9 cellular contexts compared by ENCODE assay signal in the genomic region with DNA sequence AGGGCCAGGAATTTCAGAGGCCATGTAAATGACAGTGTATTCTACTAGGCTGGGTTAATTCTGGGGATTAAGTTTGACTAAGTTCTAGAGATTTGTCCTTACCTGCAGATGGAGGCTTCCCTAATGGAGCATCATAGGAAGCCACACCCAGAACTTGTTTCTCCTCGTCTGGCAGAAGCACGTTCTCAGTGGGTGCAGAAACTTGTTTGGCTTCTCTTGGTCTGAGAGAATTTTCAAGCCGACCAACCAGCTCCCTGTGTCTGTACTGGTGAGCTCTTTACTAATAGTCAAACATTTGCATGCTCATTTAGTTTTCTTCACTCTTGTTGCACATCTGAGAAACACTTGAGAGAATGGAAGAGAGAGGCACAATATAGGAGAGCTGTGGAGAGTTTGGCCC. TPM values are rescaled to one million over a fixed set of nuclear protein-coding genes. Genes with fewer than 3 reads are reported as not detected.
DNase-seq lines count a peak whose midpoint lies in the region; ATAC-seq and TF ChIP-seq lines count a peak whose summit lies in the region.
"Had no signal": no experiment of that assay in that cellular context is flagged by ENCODE, and none has a peak within 500 bp of the region (broad histone marks: within the 10 kb centered on the region; RNA-seq: fewer than 3 reads in every experiment).

No MANE protein-coding gene starts in this region.

- H4K20me1 ChIP-seq in DOHH2 (ENCODE audit: control insufficient read depth, insufficient read depth, low read depth, low read length) = no peaks in the 10 kb centered on the region
- H4K20me1 ChIP-seq in PC-9 (ENCODE audit: insufficient read depth) = no peaks in the 10 kb centered on the region

- intact Hi-C loops in natural killer cell (cut with micrococcal nuclease) (no loop called here), PC-9 (cut with micrococcal nuclease; ENCODE audit: unreplicated experiment) (loop anchor here (2.0 kb wide), 2 partner anchors 21 to 73 kb away; partner anchors contain the start of gene COMMD8)

- H3K9me3 Mint-ChIP-seq in activated naive CD8-positive, alpha-beta T cell treated with anti-CD3 and anti-CD28 coated beads, Interleukin-2, amount 10 ng/mL, durations not matched to agents 7 days and 5 days = no peaks in the 10 kb centered on the region
- H3K9me3 Mint-ChIP-seq in natural killer cell = no peaks in the 10 kb centered on the region

- no peak overlapping the region for H2AFZ ChIP-seq in PC-9

- ATAC-seq in HG02588 (IDR thresholded peaks at IDR 0.05; ENCODE audit: unreplicated experiment) (peak; percentile 24), natural killer cell (no peak), HG03520 (IDR thresholded peaks at IDR 0.05; ENCODE audit: unreplicated experiment) (no peak)
- ATAC-seq in activated naive CD8-positive, alpha-beta T cell treated with anti-CD3 and anti-CD28 coated beads, Interleukin-2, amount 10 ng/mL, durations not matched to agents 7 days and 5 days (ENCODE audit: low read depth) = no peak

- H3K79me2 ChIP-seq in DOHH2 (ENCODE audit: control insufficient read depth, low read length) = peaks cover 39% of the 10 kb centered on the region
- H3K79me2 ChIP-seq in PC-9 (ENCODE audit: low read depth) = peaks cover 10% of the 10 kb centered on the region; the same call in 1 of the 2 replicates

- TF ChIP-seq CTCF in DOHH2 (IDR thresholded peaks at IDR 0.05; ENCODE audit: low read depth, low read length, poor library complexity, severe bottlenecking) = no peak
- TF ChIP-seq CTCF in natural killer cell (IDR thresholded peaks at IDR 0.05) = no peak
- TF ChIP-seq CTCF in PC-9 (conservative IDR thresholded peaks at IDR 0.05) = no peak

- H3K4me1 Mint-ChIP-seq in activated naive CD8-positive, alpha-beta T cell treated with anti-CD3 and anti-CD28 coated beads, Interleukin-2, amount 10 ng/mL, durations not matched to agents 7 days and 5 days = peaks cover 17% of the 10 kb centered on the region
- peaks cover 30 to 31% of the 10 kb centered on the region in 2 donors for H3K4me1 Mint-ChIP-seq in natural killer cell

- no peaks in the 10 kb centered on the region for H3K9me3 ChIP-seq in DOHH2 (ENCODE audit: control insufficient read depth, insufficient read depth, low read length)
- no peaks in the 10 kb centered on the region for H3K9me3 ChIP-seq in PC-9 (ENCODE audit: insufficient read depth, low read depth)

- H3K9me2 ChIP-seq in DOHH2 (replicated peaks; ENCODE audit: control insufficient read depth, low read length) (no peaks in the 10 kb centered on the region), PC-9 (ENCODE audit: insufficient read depth) (no peaks in the 10 kb centered on the region)

- peaks cover 2% of the 10 kb centered on the region for H3K27me3 Mint-ChIP-seq in activated naive CD8-positive, alpha-beta T cell treated with anti-CD3 and anti-CD28 coated beads, Interleukin-2, amount 10 ng/mL, durations not matched to agents 7 days and 5 days
- H3K27me3 Mint-ChIP-seq in natural killer cell (ENCODE audit: low read depth in 2 of 2) = no peaks in the 10 kb centered on the region

- H3F3A ChIP-seq in DOHH2 (ENCODE audit: control insufficient read depth, insufficient read depth) = peaks cover 19% of the 10 kb centered on the region
- H3F3A ChIP-seq in PC-9 (ENCODE audit: insufficient read depth, low read depth) = peaks cover 9% of the 10 kb centered on the region; the same call in 1 of the 2 replicates

- POLR2A ChIA-PET in activated naive CD8-positive, alpha-beta T cell treated with anti-CD3 and anti-CD28 coated beads, Interleukin-2, amount 10 ng/mL, durations not matched to agents 7 days and 5 days (lab: Charles Lee) = interaction anchor here (2.8 kb wide), 1 partner anchor 21 kb away, joined by 25 read pairs; the partner anchor contains the start of gene COMMD8
- POLR2A ChIA-PET in PC-9 (lab: Charles Lee; ENCODE audit: unreplicated experiment) = interaction anchor here (0.6 kb wide), 1 partner anchor 72 kb away, joined by 23 read pairs; no protein-coding TSS in a partner anchor

- BruUV-seq in PC-9 (replicated peaks; lab: Mats Ljungman, UMichigan) = no TSS peak

- H3K4me3 Mint-ChIP-seq in activated naive CD8-positive, alpha-beta T cell treated with anti-CD3 and anti-CD28 coated beads, Interleukin-2, amount 10 ng/mL, durations not matched to agents 7 days and 5 days = peak overlapping the region; percentile 99
- peak overlapping the region; percentile 96 for H3K4me3 Mint-ChIP-seq in natural killer cell

- H3K36me3 ChIP-seq in DOHH2 (ENCODE audit: control insufficient read depth, low read length) (peaks cover 7% of the 10 kb centered on the region; the same call in 1 of the 2 replicates), PC-9 (ENCODE audit: low read depth) (no peaks in the 10 kb centered on the region)

- H3K27ac ChIP-seq in DOHH2 (ENCODE audit: low read depth, low read length) = peak overlapping the region; percentile 69
- no peak overlapping the region for H3K27ac ChIP-seq in PC-9

- CTCF ChIA-PET in PC-9 (lab: Charles Lee) = interaction anchor here (1.4 kb wide), 1 partner anchor 72 kb away, joined by 4 read pairs; no protein-coding TSS in a partner anchor

- no peaks in the 10 kb centered on the region for H3K27me3 ChIP-seq in DOHH2 (ENCODE audit: control insufficient read depth, low read length)
- H3K27me3 ChIP-seq in PC-9 (ENCODE audit: insufficient read depth, low read depth) = no peaks in the 10 kb centered on the region

- H3K27ac Mint-ChIP-seq in activated naive CD8-positive, alpha-beta T cell treated with anti-CD3 and anti-CD28 coated beads, Interleukin-2, amount 10 ng/mL, durations not matched to agents 7 days and 5 days = peak overlapping the region; percentile 81
- H3K27ac Mint-ChIP-seq in natural killer cell = peak overlapping the region; percentile 91 to 92

- H3K36me3 Mint-ChIP-seq in activated naive CD8-positive, alpha-beta T cell treated with anti-CD3 and anti-CD28 coated beads, Interleukin-2, amount 10 ng/mL, durations not matched to agents 7 days and 5 days = peaks cover 4% of the 10 kb centered on the region
- no peaks in the 10 kb centered on the region for H3K36me3 Mint-ChIP-seq in natural killer cell

- peaks cover 49% of the 10 kb centered on the region for H3K4me1 ChIP-seq in DOHH2 (ENCODE audit: control insufficient read depth, low read length)
- peaks cover 19% of the 10 kb centered on the region for H3K4me1 ChIP-seq in PC-9 (replicated peaks; ENCODE audit: insufficient read depth)

- H3K4me3 ChIP-seq in DOHH2 (ENCODE audit: low read length) (peak overlapping the region; percentile 90), PC-9 (no peak overlapping the region; the same call in 1 of the 2 replicates)

- DNase-seq in activated naive CD8-positive, alpha-beta T cell treated with anti-CD3 and anti-CD28 coated beads, Interleukin-2, amount 10 ng/mL, durations not matched to agents 7 days and 5 days = no peak
- no peak for DNase-seq in natural killer cell
- DNase-seq in PC-9 = no peak
- DNase-seq in NCI-H1930 (lab: John Stamatoyannopoulos, UW) = no peak
- DNase-seq in HUDEP-2 (lab: John Stamatoyannopoulos, UW; ENCODE audit: unreplicated experiment in 76 of 76) = no peak
- DNase-seq: activated CD4-positive, alpha-beta T cell treated with anti-CD3 and anti-CD28 coated beads, Interleukin-2, amount 50 U/mL, for 4 hours had no signal

- peak overlapping the region; percentile 89 for H3K4me2 ChIP-seq in DOHH2 (ENCODE audit: low read length)
- no peak overlapping the region for H3K4me2 ChIP-seq in PC-9

RNA-seq across cellular contexts. Expression of gene ATP10D, which starts 0.9 kb away (rescaled TPM):
- 10 to 100 TPM; 10.9 to 16.1 TPM for total RNA-seq in activated naive CD8-positive, alpha-beta T cell treated with anti-CD3 and anti-CD28 coated beads, Interleukin-2, amount 10 ng/mL, durations not matched to agents 7 days and 5 days
- total RNA-seq in natural killer cell (10 to 100 TPM; 19.8 to 79.3 (median 28.0) TPM), PC-9 (2021) (29.3 and 35.2 TPM in 2 replicates)

RNA-seq across cellular contexts. Expression of gene COMMD8, which starts 20.7 kb away (rescaled TPM):
- 10 to 100 TPM; 23.4 to 24.0 TPM for total RNA-seq in activated naive CD8-positive, alpha-beta T cell treated with anti-CD3 and anti-CD28 coated beads, Interleukin-2, amount 10 ng/mL, durations not matched to agents 7 days and 5 days
- total RNA-seq in natural killer cell (10 to 100 TPM; 12.3 to 19.6 (median 13.1) TPM), PC-9 (2021) (22.7 and 27.4 TPM in 2 replicates)
